ENCODE assay signal across 1 cellular context in genomic region chr19:4369109-4369887, GRCh38.
A peak's percentile ranks its signal among the peaks of the same experiment; 100 is the strongest.
TF ChIP-seq lines count a peak whose summit lies in the region.

No MANE protein-coding gene starts in this region.

TF ChIP-seq in GM12878, 131 proteins besides CTCF, POLR2A, EP300 and RAD21 (continues in another document):
- TF ChIP-seq CBFB (IDR thresholded peaks at IDR 0.05; ENCODE audit: low read depth) (peak; percentile 54; the same call in 1 of the 2 replicates), DPF2 (IDR thresholded peaks at IDR 0.05) (peak; percentile 82), MEF2A (IDR thresholded peaks at IDR 0.05; ENCODE audit: insufficient read depth, low read depth, low read length) (0 out of 2 replicates have a peak, but pooled peaks have one; percentile 26), ATF2 (IDR thresholded peaks at IDR 0.05; ENCODE audit: low read length) (no peak), USF1 (IDR thresholded peaks at IDR 0.05; ENCODE audit: borderline replicate concordance, extremely low read length, insufficient read depth, low read depth, low read length) (no peak), SUPT20H (IDR thresholded peaks at IDR 0.05; ENCODE audit: borderline replicate concordance, control insufficient read depth, low read depth, low read length) (no peak), PAX5 (IDR thresholded peaks at IDR 0.05; ENCODE audit: borderline replicate concordance, low read depth, low read length) (peak; percentile 49; the same call in 1 of the 2 replicates), RAD51 (IDR thresholded peaks at IDR 0.05) (no peak), TBL1XR1 (IDR thresholded peaks at IDR 0.05; ENCODE audit: low read depth, low read length) (no peak), ETV6 (conservative IDR thresholded peaks at IDR 0.05 in 1 of 2, IDR thresholded peaks at IDR 0.05 in 1 of 2; ENCODE audit: borderline replicate concordance in 1 of 2, low read depth in 1 of 2) (peak in 1 of 2 experiments; percentile 68; a peak in 1 of 4 replicates), RELB (IDR thresholded peaks at IDR 0.05; ENCODE audit: low read depth) (peak; percentile 90), BHLHE40 (IDR thresholded peaks at IDR 0.05; ENCODE audit: borderline replicate concordance in 1 of 2, low read depth in 2 of 2, low read length in 1 of 2) (peak; percentile 60 to 64; a peak in 3 of 4 replicates), SPI1 (IDR thresholded peaks at IDR 0.05; ENCODE audit: borderline replicate concordance, insufficient read depth, low read depth, low read length) (peak; percentile 61; the same call in 1 of the 2 replicates), LARP7 (IDR thresholded peaks at IDR 0.05) (peak; percentile 58; the same call in 1 of the 2 replicates), TAF1 (IDR thresholded peaks at IDR 0.05; ENCODE audit: borderline replicate concordance, low read depth, low read length) (no peak), NFIC (IDR thresholded peaks at IDR 0.05; ENCODE audit: low read depth, low read length) (no peak), FOXK2 (IDR thresholded peaks at IDR 0.05) (peak; percentile 28; the same call in 1 of the 2 replicates), FOXM1 (IDR thresholded peaks at IDR 0.05; ENCODE audit: low read depth, low read length) (no peak), IKZF1 (conservative IDR thresholded peaks at IDR 0.05) (peak; percentile 96), GATAD2B (conservative IDR thresholded peaks at IDR 0.05; ENCODE audit: low read depth) (peak; percentile 55; the same call in 1 of the 2 replicates), NFYA (IDR thresholded peaks at IDR 0.05; ENCODE audit: borderline replicate concordance, low read depth, low read length) (no peak), CHD4 (IDR thresholded peaks at IDR 0.05) (no peak), SP1 (IDR thresholded peaks at IDR 0.05; ENCODE audit: low read depth, low read length) (no peak), E2F4 (IDR thresholded peaks at IDR 0.05; ENCODE audit: low read depth, low read length) (no peak), TCF7 (IDR thresholded peaks at IDR 0.05; ENCODE audit: borderline replicate concordance) (no peak), RUNX3 (IDR thresholded peaks at IDR 0.05; ENCODE audit: low read length) (peak; percentile 77), KAT2A (conservative IDR thresholded peaks at IDR 0.05; ENCODE audit: control insufficient read depth, low read depth, low read length) (no peak), IKZF2 (IDR thresholded peaks at IDR 0.05) (peak; percentile 95 to 96), ZBED1 (IDR thresholded peaks at IDR 0.05; ENCODE audit: borderline replicate concordance) (no peak), ATF7 (IDR thresholded peaks at IDR 0.05; ENCODE audit: low read depth) (peak; percentile 69; the same call in 1 of the 2 replicates), ZNF384 (IDR thresholded peaks at IDR 0.05; ENCODE audit: borderline replicate concordance, low read depth, low read length) (peak; percentile 17; the same call in 1 of the 2 replicates), POLR2AphosphoS2 (IDR thresholded peaks at IDR 0.05; ENCODE audit: low read depth, low read length) (0 out of 2 replicates have a peak, but pooled peaks have one; percentile 36), HDGF (IDR thresholded peaks at IDR 0.05) (no peak; the same call in 1 of the 2 replicates), EED (IDR thresholded peaks at IDR 0.05; ENCODE audit: low read depth) (peak; percentile 98)
- TF ChIP-seq, protein P1, sequence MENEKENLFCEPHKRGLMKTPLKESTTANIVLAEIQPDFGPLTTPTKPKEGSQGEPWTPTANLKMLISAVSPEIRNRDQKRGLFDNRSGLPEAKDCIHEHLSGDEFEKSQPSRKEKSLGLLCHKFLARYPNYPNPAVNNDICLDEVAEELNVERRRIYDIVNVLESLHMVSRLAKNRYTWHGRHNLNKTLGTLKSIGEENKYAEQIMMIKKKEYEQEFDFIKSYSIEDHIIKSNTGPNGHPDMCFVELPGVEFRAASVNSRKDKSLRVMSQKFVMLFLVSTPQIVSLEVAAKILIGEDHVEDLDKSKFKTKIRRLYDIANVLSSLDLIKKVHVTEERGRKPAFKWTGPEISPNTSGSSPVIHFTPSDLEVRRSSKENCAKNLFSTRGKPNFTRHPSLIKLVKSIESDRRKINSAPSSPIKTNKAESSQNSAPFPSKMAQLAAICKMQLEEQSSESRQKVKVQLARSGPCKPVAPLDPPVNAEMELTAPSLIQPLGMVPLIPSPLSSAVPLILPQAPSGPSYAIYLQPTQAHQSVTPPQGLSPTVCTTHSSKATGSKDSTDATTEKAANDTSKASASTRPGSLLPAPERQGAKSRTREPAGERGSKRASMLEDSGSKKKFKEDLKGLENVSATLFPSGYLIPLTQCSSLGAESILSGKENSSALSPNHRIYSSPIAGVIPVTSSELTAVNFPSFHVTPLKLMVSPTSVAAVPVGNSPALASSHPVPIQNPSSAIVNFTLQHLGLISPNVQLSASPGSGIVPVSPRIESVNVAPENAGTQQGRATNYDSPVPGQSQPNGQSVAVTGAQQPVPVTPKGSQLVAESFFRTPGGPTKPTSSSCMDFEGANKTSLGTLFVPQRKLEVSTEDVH (IDR thresholded peaks at IDR 0.05; ENCODE audit: low read depth, partially characterized antibody), result no peak
- TF ChIP-seq, protein P2, sequence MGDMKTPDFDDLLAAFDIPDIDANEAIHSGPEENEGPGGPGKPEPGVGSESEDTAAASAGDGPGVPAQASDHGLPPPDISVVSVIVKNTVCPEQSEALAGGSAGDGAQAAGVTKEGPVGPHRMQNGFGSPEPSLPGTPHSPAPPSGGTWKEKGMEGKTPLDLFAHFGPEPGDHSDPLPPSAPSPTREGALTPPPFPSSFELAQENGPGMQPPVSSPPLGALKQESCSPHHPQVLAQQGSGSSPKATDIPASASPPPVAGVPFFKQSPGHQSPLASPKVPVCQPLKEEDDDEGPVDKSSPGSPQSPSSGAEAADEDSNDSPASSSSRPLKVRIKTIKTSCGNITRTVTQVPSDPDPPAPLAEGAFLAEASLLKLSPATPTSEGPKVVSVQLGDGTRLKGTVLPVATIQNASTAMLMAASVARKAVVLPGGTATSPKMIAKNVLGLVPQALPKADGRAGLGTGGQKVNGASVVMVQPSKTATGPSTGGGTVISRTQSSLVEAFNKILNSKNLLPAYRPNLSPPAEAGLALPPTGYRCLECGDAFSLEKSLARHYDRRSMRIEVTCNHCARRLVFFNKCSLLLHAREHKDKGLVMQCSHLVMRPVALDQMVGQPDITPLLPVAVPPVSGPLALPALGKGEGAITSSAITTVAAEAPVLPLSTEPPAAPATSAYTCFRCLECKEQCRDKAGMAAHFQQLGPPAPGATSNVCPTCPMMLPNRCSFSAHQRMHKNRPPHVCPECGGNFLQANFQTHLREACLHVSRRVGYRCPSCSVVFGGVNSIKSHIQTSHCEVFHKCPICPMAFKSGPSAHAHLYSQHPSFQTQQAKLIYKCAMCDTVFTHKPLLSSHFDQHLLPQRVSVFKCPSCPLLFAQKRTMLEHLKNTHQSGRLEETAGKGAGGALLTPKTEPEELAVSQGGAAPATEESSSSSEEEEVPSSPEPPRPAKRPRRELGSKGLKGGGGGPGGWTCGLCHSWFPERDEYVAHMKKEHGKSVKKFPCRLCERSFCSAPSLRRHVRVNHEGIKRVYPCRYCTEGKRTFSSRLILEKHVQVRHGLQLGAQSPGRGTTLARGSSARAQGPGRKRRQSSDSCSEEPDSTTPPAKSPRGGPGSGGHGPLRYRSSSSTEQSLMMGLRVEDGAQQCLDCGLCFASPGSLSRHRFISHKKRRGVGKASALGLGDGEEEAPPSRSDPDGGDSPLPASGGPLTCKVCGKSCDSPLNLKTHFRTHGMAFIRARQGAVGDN (IDR thresholded peaks at IDR 0.05), result no peak
- TF ChIP-seq, protein P3, sequence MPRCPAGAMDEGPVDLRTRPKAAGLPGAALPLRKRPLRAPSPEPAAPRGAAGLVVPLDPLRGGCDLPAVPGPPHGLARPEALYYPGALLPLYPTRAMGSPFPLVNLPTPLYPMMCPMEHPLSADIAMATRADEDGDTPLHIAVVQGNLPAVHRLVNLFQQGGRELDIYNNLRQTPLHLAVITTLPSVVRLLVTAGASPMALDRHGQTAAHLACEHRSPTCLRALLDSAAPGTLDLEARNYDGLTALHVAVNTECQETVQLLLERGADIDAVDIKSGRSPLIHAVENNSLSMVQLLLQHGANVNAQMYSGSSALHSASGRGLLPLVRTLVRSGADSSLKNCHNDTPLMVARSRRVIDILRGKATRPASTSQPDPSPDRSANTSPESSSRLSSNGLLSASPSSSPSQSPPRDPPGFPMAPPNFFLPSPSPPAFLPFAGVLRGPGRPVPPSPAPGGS (IDR thresholded peaks at IDR 0.05; ENCODE audit: borderline replicate concordance, insufficient read depth, low read depth, low read length, poor library complexity, severe bottlenecking), result peak; percentile 48
- TF ChIP-seq, protein P4, sequence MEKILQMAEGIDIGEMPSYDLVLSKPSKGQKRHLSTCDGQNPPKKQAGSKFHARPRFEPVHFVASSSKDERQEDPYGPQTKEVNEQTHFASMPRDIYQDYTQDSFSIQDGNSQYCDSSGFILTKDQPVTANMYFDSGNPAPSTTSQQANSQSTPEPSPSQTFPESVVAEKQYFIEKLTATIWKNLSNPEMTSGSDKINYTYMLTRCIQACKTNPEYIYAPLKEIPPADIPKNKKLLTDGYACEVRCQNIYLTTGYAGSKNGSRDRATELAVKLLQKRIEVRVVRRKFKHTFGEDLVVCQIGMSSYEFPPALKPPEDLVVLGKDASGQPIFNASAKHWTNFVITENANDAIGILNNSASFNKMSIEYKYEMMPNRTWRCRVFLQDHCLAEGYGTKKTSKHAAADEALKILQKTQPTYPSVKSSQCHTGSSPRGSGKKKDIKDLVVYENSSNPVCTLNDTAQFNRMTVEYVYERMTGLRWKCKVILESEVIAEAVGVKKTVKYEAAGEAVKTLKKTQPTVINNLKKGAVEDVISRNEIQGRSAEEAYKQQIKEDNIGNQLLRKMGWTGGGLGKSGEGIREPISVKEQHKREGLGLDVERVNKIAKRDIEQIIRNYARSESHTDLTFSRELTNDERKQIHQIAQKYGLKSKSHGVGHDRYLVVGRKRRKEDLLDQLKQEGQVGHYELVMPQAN (conservative IDR thresholded peaks at IDR 0.05), result 0 out of 2 replicates have a peak, but pooled peaks have one; percentile 10
- TF ChIP-seq, protein P5, sequence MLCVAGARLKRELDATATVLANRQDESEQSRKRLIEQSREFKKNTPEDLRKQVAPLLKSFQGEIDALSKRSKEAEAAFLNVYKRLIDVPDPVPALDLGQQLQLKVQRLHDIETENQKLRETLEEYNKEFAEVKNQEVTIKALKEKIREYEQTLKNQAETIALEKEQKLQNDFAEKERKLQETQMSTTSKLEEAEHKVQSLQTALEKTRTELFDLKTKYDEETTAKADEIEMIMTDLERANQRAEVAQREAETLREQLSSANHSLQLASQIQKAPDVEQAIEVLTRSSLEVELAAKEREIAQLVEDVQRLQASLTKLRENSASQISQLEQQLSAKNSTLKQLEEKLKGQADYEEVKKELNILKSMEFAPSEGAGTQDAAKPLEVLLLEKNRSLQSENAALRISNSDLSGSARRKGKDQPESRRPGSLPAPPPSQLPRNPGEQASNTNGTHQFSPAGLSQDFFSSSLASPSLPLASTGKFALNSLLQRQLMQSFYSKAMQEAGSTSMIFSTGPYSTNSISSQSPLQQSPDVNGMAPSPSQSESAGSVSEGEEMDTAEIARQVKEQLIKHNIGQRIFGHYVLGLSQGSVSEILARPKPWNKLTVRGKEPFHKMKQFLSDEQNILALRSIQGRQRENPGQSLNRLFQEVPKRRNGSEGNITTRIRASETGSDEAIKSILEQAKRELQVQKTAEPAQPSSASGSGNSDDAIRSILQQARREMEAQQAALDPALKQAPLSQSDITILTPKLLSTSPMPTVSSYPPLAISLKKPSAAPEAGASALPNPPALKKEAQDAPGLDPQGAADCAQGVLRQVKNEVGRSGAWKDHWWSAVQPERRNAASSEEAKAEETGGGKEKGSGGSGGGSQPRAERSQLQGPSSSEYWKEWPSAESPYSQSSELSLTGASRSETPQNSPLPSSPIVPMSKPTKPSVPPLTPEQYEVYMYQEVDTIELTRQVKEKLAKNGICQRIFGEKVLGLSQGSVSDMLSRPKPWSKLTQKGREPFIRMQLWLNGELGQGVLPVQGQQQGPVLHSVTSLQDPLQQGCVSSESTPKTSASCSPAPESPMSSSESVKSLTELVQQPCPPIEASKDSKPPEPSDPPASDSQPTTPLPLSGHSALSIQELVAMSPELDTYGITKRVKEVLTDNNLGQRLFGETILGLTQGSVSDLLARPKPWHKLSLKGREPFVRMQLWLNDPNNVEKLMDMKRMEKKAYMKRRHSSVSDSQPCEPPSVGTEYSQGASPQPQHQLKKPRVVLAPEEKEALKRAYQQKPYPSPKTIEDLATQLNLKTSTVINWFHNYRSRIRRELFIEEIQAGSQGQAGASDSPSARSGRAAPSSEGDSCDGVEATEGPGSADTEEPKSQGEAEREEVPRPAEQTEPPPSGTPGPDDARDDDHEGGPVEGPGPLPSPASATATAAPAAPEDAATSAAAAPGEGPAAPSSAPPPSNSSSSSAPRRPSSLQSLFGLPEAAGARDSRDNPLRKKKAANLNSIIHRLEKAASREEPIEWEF (IDR thresholded peaks at IDR 0.05; ENCODE audit: insufficient replicate concordance, low read depth, low read length), result no peak
